Comparison of ENCODE assay signal across 13 cellular contexts in genomic region chr9:128629136-128629535, GRCh38. TPM values are rescaled to one million over a fixed set of nuclear protein-coding genes. Genes with fewer than 3 reads are reported as not detected.
DNase-seq lines count a peak whose midpoint lies in the region; ATAC-seq and TF ChIP-seq lines count a peak whose summit lies in the region.
"Had no signal": no experiment of that assay in that cellular context is flagged by ENCODE, and none has a peak within 500 bp of the region (broad histone marks: within the 10 kb centered on the region; RNA-seq: fewer than 3 reads in every experiment).

No MANE protein-coding gene starts in this region.

- H3K36me3 Mint-ChIP-seq in brain (peaks cover 75% of the 10 kb centered on the region), neural crest cell (ENCODE audit: low read depth) (peaks cover 14% of the 10 kb centered on the region), type B pancreatic cell (peaks cover 19% of the 10 kb centered on the region)

- H3K27ac ChIP-seq in left ventricle myocardium inferior (replicated peaks), result peak overlapping the region; percentile 86

- H3K4me3 ChIP-seq in left ventricle myocardium inferior, result peak overlapping the region; percentile 14

- TF ChIP-seq CTCF in left ventricle myocardium inferior (IDR thresholded peaks at IDR 0.05; ENCODE audit: borderline replicate concordance) (no peak), brain (conservative IDR thresholded peaks at IDR 0.05) (no peak), neural crest cell (conservative IDR thresholded peaks at IDR 0.05) (no peak), type B pancreatic cell (conservative IDR thresholded peaks at IDR 0.05) (no peak)

- peaks cover 45% of the 10 kb centered on the region for H3K4me1 ChIP-seq in left ventricle myocardium inferior

- H3K27me3 ChIP-seq in left ventricle myocardium inferior (ENCODE audit: low read depth), result no peaks in the 10 kb centered on the region

- H3K36me3 ChIP-seq in left ventricle myocardium inferior, result peaks cover 100% of the 10 kb centered on the region

- H3K9me3 ChIP-seq in left ventricle myocardium inferior (replicated peaks), result no peaks in the 10 kb centered on the region

- intact Hi-C loops in left ventricle myocardium inferior (cut with micrococcal nuclease) (no loop called here), left ventricle myocardium superior (cut with micrococcal nuclease) (no loop called here)

- H3K27ac Mint-ChIP-seq in brain (peak overlapping the region in 4 of 5 experiments; percentile 35 to 83 (median 58)), neural crest cell (ENCODE audit: unreplicated experiment) (peak overlapping the region; percentile 66), type B pancreatic cell (peak overlapping the region; percentile 57)

- H3K4me1 Mint-ChIP-seq in brain, result no peaks in the 10 kb centered on the region
- H3K4me1 Mint-ChIP-seq in neural crest cell, result peaks cover 5% of the 10 kb centered on the region
- no peaks in the 10 kb centered on the region for H3K4me1 Mint-ChIP-seq in type B pancreatic cell (ENCODE audit: unreplicated experiment)

- no peaks in the 10 kb centered on the region for H3K9me3 Mint-ChIP-seq in brain
- no peaks in the 10 kb centered on the region for H3K9me3 Mint-ChIP-seq in neural crest cell
- H3K9me3 Mint-ChIP-seq in type B pancreatic cell, result no peaks in the 10 kb centered on the region
- H3K9me3 Mint-ChIP-seq: mesothelial cell of epicardium had no signal

- peaks cover 5% of the 10 kb centered on the region for H3K27me3 Mint-ChIP-seq in brain
- H3K27me3 Mint-ChIP-seq in neural crest cell (ENCODE audit: low read depth), result peaks cover 2% of the 10 kb centered on the region
- no peaks in the 10 kb centered on the region for H3K27me3 Mint-ChIP-seq in type B pancreatic cell

- DNase-seq in left ventricle myocardium inferior (no peak), left ventricle myocardium superior (no peak), neural crest cell (ENCODE audit: low read depth, low spot score) (no peak), type B pancreatic cell (ENCODE audit: extremely low spot score, unreplicated experiment) (no peak), D341Med (ENCODE audit: low spot score) (no peak), iPS-NIHi7 (ENCODE audit: extremely low spot score) (no peak)
- DNase-seq: activated CD8-positive, alpha-beta memory T cell treated with anti-CD3 and anti-CD28 coated beads, Interleukin-2, amount 50 U/mL, for 4 hours; GDM1; NCI-H2029; stimulated activated CD4-positive, alpha-beta T cell treated with anti-CD3 and anti-CD28 coated beads, Interleukin-2, amount 100 ng/mL, for 24 hours had no signal

- ATAC-seq in left ventricle myocardium superior (no peak), HG03135 (IDR thresholded peaks at IDR 0.05; ENCODE audit: unreplicated experiment) (no peak)

- no peak overlapping the region for H3K4me3 Mint-ChIP-seq in brain
- H3K4me3 Mint-ChIP-seq in neural crest cell, result peak overlapping the region; percentile 54
- H3K4me3 Mint-ChIP-seq in type B pancreatic cell, result no peak overlapping the region
- H3K4me3 Mint-ChIP-seq: mesothelial cell of epicardium had no signal

RNA-seq across cellular contexts. Expression of gene DYNC2I2, which starts 27.5 kb away (rescaled TPM):
- 32.7 TPM for total RNA-seq in left ventricle myocardium inferior
- total RNA-seq in left ventricle myocardium superior, result 36.8 TPM
- polyA plus RNA-seq in brain (ENCODE audit: insufficient read depth, low read depth, low replicate concordance), result 320 TPM
- 120 and 128 TPM in 2 replicates for total RNA-seq in neural crest cell
- total RNA-seq in type B pancreatic cell (ENCODE audit: low replicate concordance), result 65.0 and 70.6 TPM in 2 replicates

RNA-seq across cellular contexts. Expression of gene SET, which starts 59.9 kb away (rescaled TPM):
- total RNA-seq in left ventricle myocardium inferior (168 TPM), left ventricle myocardium superior (201 TPM), neural crest cell (891 and 930 TPM in 2 replicates), type B pancreatic cell (ENCODE audit: low replicate concordance) (450 and 545 TPM in 2 replicates)
- 527 TPM for polyA plus RNA-seq in brain (ENCODE audit: insufficient read depth, low read depth, low replicate concordance)
